Comparison of ENCODE assay signal across 7 cellular contexts in genomic region chr22:24768537-24769374, GRCh38. TPM values are rescaled to one million over a fixed set of nuclear protein-coding genes. Genes with fewer than 3 reads are reported as not detected.
DNase-seq lines count a peak whose midpoint lies in the region; ATAC-seq, FAIRE-seq and TF ChIP-seq lines count a peak whose summit lies in the region.

No MANE protein-coding gene starts in this region.

- no peaks in the 10 kb centered on the region for H4K20me1 ChIP-seq in SK-N-SH (ENCODE audit: insufficient read depth)

- peak; percentile 88 for FAIRE-seq in G401.6 (lab: Jason Lieb, UNC)

- WGBS in SK-N-SH (ENCODE audit: low lambda C conversion rate) = 44% methylated on average over 8 of the region's 8 CpGs

- H3K27ac ChIP-seq in SK-N-SH (ENCODE audit: low read depth in 2 of 2, low read length in 1 of 2) = no peak overlapping the region

- H3K27me3 ChIP-seq in SK-N-SH (ENCODE audit: insufficient read depth) = no peaks in the 10 kb centered on the region; the same call in 1 of the 2 replicates

- H3K9ac ChIP-seq in SK-N-SH = no peak overlapping the region

- POLR2A ChIA-PET in SK-N-SH (lab: Yijun Ruan, JAX) = no interaction called here

- peak; percentile 94 for TF ChIP-seq RAD21 in SK-N-SH (IDR thresholded peaks at IDR 0.05; ENCODE audit: low read length)

- TF ChIP-seq EP300 in SK-N-SH (IDR thresholded peaks at IDR 0.05; ENCODE audit: borderline replicate concordance in 1 of 2, low read depth in 1 of 2, low read length in 1 of 2) = no peak

- H3K79me2 ChIP-seq in SK-N-SH (ENCODE audit: insufficient read depth) = no peaks in the 10 kb centered on the region

- H3F3A ChIP-seq in SK-N-SH (replicated peaks; ENCODE audit: insufficient read depth) = no peaks in the 10 kb centered on the region

- CTCF ChIA-PET in SK-N-SH (lab: Yijun Ruan, JAX) = interaction anchor here (0.6 to 10.2 kb wide), 54 partner anchors 9 to 1455 kb away, joined by 3 to 208 read pairs (median 5); no protein-coding TSS in a partner anchor

- no peak overlapping the region; a peak in 1 of 4 replicates for H3K4me3 ChIP-seq in SK-N-SH (ENCODE audit: low read depth in 2 of 2, low read length in 1 of 2)

- ATAC-seq in HG02852 (IDR thresholded peaks at IDR 0.05; ENCODE audit: unreplicated experiment) = no peak

- no peaks in the 10 kb centered on the region for H3K9me3 ChIP-seq in SK-N-SH

- H3K36me3 ChIP-seq in SK-N-SH (replicated peaks in 1 of 2; ENCODE audit: control insufficient read depth in 1 of 2, insufficient read depth in 2 of 2, low read length in 1 of 2) = no peaks in the 10 kb centered on the region

- H3K9me2 ChIP-seq in SK-N-SH = no peaks in the 10 kb centered on the region

- TF ChIP-seq CTCF in SK-N-SH (IDR thresholded peaks at IDR 0.05) = peak; percentile 78

- no peak overlapping the region for H2AFZ ChIP-seq in SK-N-SH (ENCODE audit: low read depth)

- no peaks in the 10 kb centered on the region for H3K4me1 ChIP-seq in SK-N-SH (ENCODE audit: control insufficient read depth in 1 of 2, insufficient read depth in 2 of 2, low read depth in 1 of 2, low read length in 1 of 2)

- DNase-seq in LoVo (ENCODE audit: low spot score) (peak; percentile 68), SK-N-SH (peak; percentile 85), brain pericyte (ENCODE audit: low read depth, low spot score) (peak; percentile 5), kidney tubule cell (ENCODE audit: low spot score) (peak; percentile 60)
- DNase-seq in stimulated activated CD4-positive, alpha-beta T cell treated with anti-CD3 and anti-CD28 coated beads, TNF-alpha, amount 100 ng/mL, for 24 hours (ENCODE audit: low read depth in 3 of 3) = peak; percentile 4 to 34 (median 14)

- H3K4me2 ChIP-seq in SK-N-SH = no peak overlapping the region

TF ChIP-seq in SK-N-SH, 30 proteins besides CTCF, POLR2A, EP300 and RAD21:
- TF ChIP-seq RCOR1 (IDR thresholded peaks at IDR 0.05; ENCODE audit: low read length) = 0 out of 2 replicates have a peak, but pooled peaks have one; percentile 21
- peak; percentile 76; the same call in 1 of the 2 replicates for TF ChIP-seq SMC3 (IDR thresholded peaks at IDR 0.05; ENCODE audit: low read depth, low read length)
- TF ChIP-seq CHD2 (IDR thresholded peaks at IDR 0.05; ENCODE audit: low read length, partially characterized antibody) = peak; percentile 28
- no peak for TF ChIP-seq USF2 (IDR thresholded peaks at IDR 0.05; ENCODE audit: borderline replicate concordance, low read depth, low read length)
TF ChIP-seq in SK-N-SH: peak in this region for 3.

RNA-seq across cellular contexts. Expression of gene PIWIL3, which starts 5.8 kb away (rescaled TPM):
- polyA plus RNA-seq in SK-N-SH (2012; rRNA removed) = not detected in 2 replicates
- not detected in 2 replicates for polyA plus RNA-seq in SK-N-SH (2012; cell fraction: cytosol; rRNA removed)
- not detected in 2 replicates for polyA plus RNA-seq in SK-N-SH (2012; cell fraction: nucleus; rRNA removed)

RNA-seq across cellular contexts. Expression of gene SGSM1, which starts 37.3 kb away (rescaled TPM):
- polyA plus RNA-seq in SK-N-SH (2012; rRNA removed) = 0.15 and 0.26 TPM in 2 replicates
- polyA plus RNA-seq in SK-N-SH (2012; cell fraction: cytosol; rRNA removed) = 0.14 and 0.26 TPM in 2 replicates
- polyA plus RNA-seq in SK-N-SH (2012; cell fraction: nucleus; rRNA removed) = 0.25 and 0.35 TPM in 2 replicates

Comparison
In these comparisons a context has a peak if more than half of its experiments do, and no peak if none do; other contexts are left out.
1. DNase-seq: peak in every context shown above with its lines; median percentile 85 in SK-N-SH; 68 in LoVo; 60 in kidney tubule cell; 14 in stimulated activated CD4-positive, alpha-beta T cell treated with anti-CD3 and anti-CD28 coated beads, TNF-alpha, amount 100 ng/mL, for 24 hours; 5 in brain pericyte.